ENCODE assay signal across 8 cellular contexts in the genomic region with DNA sequence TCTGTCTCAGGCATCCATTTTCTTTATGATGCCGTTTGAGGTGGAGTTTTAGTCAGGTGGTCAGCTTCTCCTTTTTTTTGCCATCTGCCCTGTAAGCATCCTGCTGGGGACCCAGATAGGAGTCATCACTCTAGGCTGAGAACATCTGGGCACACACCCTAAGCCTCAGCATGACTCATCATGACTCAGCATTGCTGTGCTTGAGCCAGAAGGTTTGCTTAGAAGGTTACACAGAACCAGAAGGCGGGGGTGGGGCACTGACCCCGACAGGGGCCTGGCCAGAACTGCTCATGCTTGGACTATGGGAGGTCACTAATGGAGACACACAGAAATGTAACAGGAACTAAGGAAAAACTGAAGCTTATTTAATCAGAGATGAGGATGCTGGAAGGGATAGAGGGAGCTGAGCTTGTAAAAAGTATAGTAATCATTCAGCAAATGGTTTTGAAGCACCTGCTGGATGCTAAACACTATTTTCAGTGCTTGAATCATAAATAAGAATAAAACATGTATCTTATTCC. TPM values are rescaled to one million over a fixed set of nuclear protein-coding genes. Genes with fewer than 3 reads are reported as not detected.
DNase-seq lines count a peak whose midpoint lies in the region; ATAC-seq, FAIRE-seq and TF ChIP-seq lines count a peak whose summit lies in the region.

No MANE protein-coding gene starts in this region.

- no peaks in the 10 kb centered on the region for H3K9me2 ChIP-seq in HCT116 (ENCODE audit: insufficient read depth)
- H3K9me2 ChIP-seq in Karpas-422 (replicated peaks; ENCODE audit: insufficient read depth, low read length), result no peaks in the 10 kb centered on the region

- TF ChIP-seq CTCF in AG04449 (IDR thresholded peaks at IDR 0.05; ENCODE audit: insufficient read depth, low read length, missing control alignments) (no peak), GM12864 (IDR thresholded peaks at IDR 0.05; ENCODE audit: low read depth, low read length, missing control alignments) (no peak), HCT116 (IDR thresholded peaks at IDR 0.05 in 2 of 3, conservative IDR thresholded peaks at IDR 0.05 in 1 of 3; ENCODE audit: borderline replicate concordance in 1 of 3, insufficient read depth in 1 of 3, low read depth in 2 of 3, low read length in 2 of 3) (no peak)

- no peaks in the 10 kb centered on the region for H3K27me3 Mint-ChIP-seq in activated CD4-positive, alpha-beta memory T cell treated with anti-CD3 and anti-CD28 coated beads, Interleukin-2, amount 10 ng/mL, durations not matched to agents 7 days and 5 days

- H3K36me3 ChIP-seq in HCT116 (ENCODE audit: control insufficient read depth in 1 of 2, insufficient read depth in 2 of 2, low read length in 2 of 2) (no peaks in the 10 kb centered on the region; a peak in 1 of 4 replicates), Karpas-422 (ENCODE audit: insufficient read depth, low read length) (no peaks in the 10 kb centered on the region)

- no peak for TF ChIP-seq RAD21 in HCT116 (IDR thresholded peaks at IDR 0.05; ENCODE audit: low read depth)

- FAIRE-seq in urothelium cell line (lab: Jason Lieb, UNC), result peak; percentile 77

- no peak overlapping the region for H3K9ac ChIP-seq in HCT116 (ENCODE audit: low read length)
- H3K9ac ChIP-seq in Karpas-422 (ENCODE audit: low read length), result no peak overlapping the region

- H3K27ac ChIP-seq in HCT116 (ENCODE audit: low read depth, low read length) (peak overlapping the region; percentile 26; the same call in 1 of the 2 replicates), Karpas-422 (ENCODE audit: low read length) (no peak overlapping the region)

- CTCF ChIA-PET in AG04449 (lab: Yijun Ruan, JAX) (interaction anchor here (0.6 to 1.4 kb wide), 4 partner anchors 9 to 12 kb away, joined by 3 to 5 read pairs (median 3); no protein-coding TSS in a partner anchor), HCT116 (lab: Charles Lee) (interaction anchor here (0.6 to 1.6 kb wide), 2 partner anchors 11 to 84 kb away, joined by 3 to 6 read pairs; no protein-coding TSS in a partner anchor)
- CTCF ChIA-PET in activated CD4-positive, alpha-beta memory T cell treated with anti-CD3 and anti-CD28 coated beads, Interleukin-2, amount 10 ng/mL, durations not matched to agents 7 days and 5 days (lab: Charles Lee), result interaction anchor here (1.9 kb wide), 1 partner anchor 10 kb away, joined by 8 read pairs; no protein-coding TSS in a partner anchor

- intact Hi-C loops in HCT116 (cut with micrococcal nuclease), result no loop called here

- POLR2A ChIA-PET in AG04449 (lab: Yijun Ruan, JAX) (interaction anchor here (0.7 to 1.6 kb wide), 2 partner anchors 9 to 84 kb away, joined by 3 to 12 read pairs; no protein-coding TSS in a partner anchor), HCT116 (lab: Charles Lee) (no interaction called here)
- POLR2A ChIA-PET in activated CD4-positive, alpha-beta memory T cell treated with anti-CD3 and anti-CD28 coated beads, Interleukin-2, amount 10 ng/mL, durations not matched to agents 7 days and 5 days (lab: Charles Lee), result no interaction called here

- H3K36me3 Mint-ChIP-seq in activated CD4-positive, alpha-beta memory T cell treated with anti-CD3 and anti-CD28 coated beads, Interleukin-2, amount 10 ng/mL, durations not matched to agents 7 days and 5 days (ENCODE audit: low read depth), result no peaks in the 10 kb centered on the region

- DNase-seq in AG04449 (ENCODE audit: low read depth, low spot score), result peak; percentile 85
- peak; percentile 70 for DNase-seq in GM12864 (ENCODE audit: low read depth)
- peak; percentile 97 for DNase-seq in HCT116 (ENCODE audit: low read depth, low spot score)
- peak; percentile 56 for DNase-seq in Karpas-422
- DNase-seq in activated CD4-positive, alpha-beta memory T cell treated with anti-CD3 and anti-CD28 coated beads, Interleukin-2, amount 10 ng/mL, durations not matched to agents 7 days and 5 days, result peak; percentile 42
- peak; percentile 45 for DNase-seq in iPS-NIHi11 (ENCODE audit: low spot score)
- DNase-seq in urothelium cell line (ENCODE audit: low spot score), result peak; percentile 90
- no peak for DNase-seq in DMS153 treated with DMSO at 0.1 percent for 48 hours (lab: John Stamatoyannopoulos, UW; ENCODE audit: unreplicated experiment)

- BruUV-seq in HCT116 (replicated peaks; lab: Mats Ljungman, UMichigan), result no TSS peak

- H3K9me3 ChIP-seq in HCT116 (ENCODE audit: control insufficient read depth in 1 of 2, insufficient read depth in 1 of 2, low read depth in 1 of 2, low read length in 2 of 2), result no peaks in the 10 kb centered on the region
- H3K9me3 ChIP-seq in Karpas-422 (ENCODE audit: low read length), result no peaks in the 10 kb centered on the region

- H2AFZ ChIP-seq in HCT116 (ENCODE audit: low read depth, low read length, poor library complexity, severe bottlenecking), result no peak overlapping the region
- H2AFZ ChIP-seq in Karpas-422 (ENCODE audit: low read length), result no peak overlapping the region

- peaks cover 8% of the 10 kb centered on the region for H3K4me1 Mint-ChIP-seq in activated CD4-positive, alpha-beta memory T cell treated with anti-CD3 and anti-CD28 coated beads, Interleukin-2, amount 10 ng/mL, durations not matched to agents 7 days and 5 days

- H3K4me1 ChIP-seq in HCT116 (ENCODE audit: control insufficient read depth in 1 of 2, insufficient read depth in 2 of 2, low read length in 2 of 2), result peaks cover 18 to 39% of the 10 kb centered on the region in 2 experiments
- H3K4me1 ChIP-seq in Karpas-422 (ENCODE audit: low read length), result 0 out of 2 replicates have a peak, but pooled peaks cover 2% of the 10 kb centered on the region

- H3K27ac Mint-ChIP-seq in activated CD4-positive, alpha-beta memory T cell treated with anti-CD3 and anti-CD28 coated beads, Interleukin-2, amount 10 ng/mL, durations not matched to agents 7 days and 5 days, result no peak overlapping the region

- H4K20me1 ChIP-seq in HCT116 (ENCODE audit: insufficient read depth), result no peaks in the 10 kb centered on the region
- no peaks in the 10 kb centered on the region for H4K20me1 ChIP-seq in Karpas-422 (ENCODE audit: insufficient read depth, low read depth, low read length)

- no peaks in the 10 kb centered on the region for H3K79me2 ChIP-seq in HCT116 (ENCODE audit: insufficient read depth, low read length)
- no peaks in the 10 kb centered on the region for H3K79me2 ChIP-seq in Karpas-422 (ENCODE audit: low read length)

- H3K9me3 Mint-ChIP-seq in activated CD4-positive, alpha-beta memory T cell treated with anti-CD3 and anti-CD28 coated beads, Interleukin-2, amount 10 ng/mL, durations not matched to agents 7 days and 5 days, result no peaks in the 10 kb centered on the region

- ATAC-seq in HCT116, result peak; percentile 97

- no peak for TF ChIP-seq POLR2A in HCT116 (IDR thresholded peaks at IDR 0.05; ENCODE audit: borderline replicate concordance, extremely low read depth, insufficient read depth, insufficient read length)

- H3K4me3 Mint-ChIP-seq in activated CD4-positive, alpha-beta memory T cell treated with anti-CD3 and anti-CD28 coated beads, Interleukin-2, amount 10 ng/mL, durations not matched to agents 7 days and 5 days, result no peak overlapping the region

- no peak overlapping the region for H3K4me3 ChIP-seq in AG04449 (ENCODE audit: low read depth, low read length)
- H3K4me3 ChIP-seq in GM12864 (ENCODE audit: low read depth, low read length), result no peak overlapping the region
- no peak overlapping the region for H3K4me3 ChIP-seq in HCT116 (replicated peaks in 1 of 2; ENCODE audit: low read depth in 1 of 2, low read length in 2 of 2)
- no peak overlapping the region for H3K4me3 ChIP-seq in Karpas-422 (ENCODE audit: low read length)

- H3K4me2 ChIP-seq in HCT116 (ENCODE audit: low read length) (peak overlapping the region; percentile 62), Karpas-422 (ENCODE audit: low read depth, low read length, poor library complexity, severe bottlenecking) (no peak overlapping the region)

- H3K27me3 ChIP-seq in HCT116 (ENCODE audit: insufficient read depth, low read length) (no peaks in the 10 kb centered on the region), Karpas-422 (ENCODE audit: low read length) (no peaks in the 10 kb centered on the region)

- RAD21 ChIA-PET in HCT116 (lab: Charles Lee; ENCODE audit: low non-redundant PET in 1 of 2, low total read pairs in 2 of 2, uncharacterized antibody in 2 of 2, unreplicated experiment in 2 of 2), result no interaction called here

TF ChIP-seq in HCT116, 20 proteins besides CTCF, POLR2A, EP300 and RAD21 (continues in another document):
- no peak for TF ChIP-seq ZFX (IDR thresholded peaks at IDR 0.05)

RNA-seq across cellular contexts. Expression of gene HBE1, which starts 10.9 kb away (rescaled TPM):
- total RNA-seq in HCT116 (2021; ENCODE audit: unreplicated experiment), result 212 TPM
- polyA plus RNA-seq in HCT116 (2012), result 273 TPM in 2 replicates
- total RNA-seq in Karpas-422 (2014; rRNA removed; shearing (Covaris generic); ENCODE audit: low replicate concordance), result not detected in 2 replicates
- total RNA-seq in activated CD4-positive, alpha-beta memory T cell treated with anti-CD3 and anti-CD28 coated beads, Interleukin-2, amount 10 ng/mL, durations not matched to agents 7 days and 5 days, result not detected

RNA-seq across cellular contexts. Expression of gene OR51B4, which starts 21.1 kb away (rescaled TPM):
- 43.7 TPM for total RNA-seq in HCT116 (2021; ENCODE audit: unreplicated experiment)
- polyA plus RNA-seq in HCT116 (2012), result 19.8 and 28.4 TPM in 2 replicates
- total RNA-seq in Karpas-422 (2014; rRNA removed; shearing (Covaris generic); ENCODE audit: low replicate concordance), result not detected in 2 replicates
- total RNA-seq in activated CD4-positive, alpha-beta memory T cell treated with anti-CD3 and anti-CD28 coated beads, Interleukin-2, amount 10 ng/mL, durations not matched to agents 7 days and 5 days, result not detected

RNA-seq across cellular contexts. Expression of gene HBG2, which starts 26.1 kb away (rescaled TPM):
- 48.1 TPM for total RNA-seq in HCT116 (2021; ENCODE audit: unreplicated experiment)
- polyA plus RNA-seq in HCT116 (2012), result 11.1 and 13.3 TPM in 2 replicates
- not detected in 2 replicates for total RNA-seq in Karpas-422 (2014; rRNA removed; shearing (Covaris generic); ENCODE audit: low replicate concordance)
- not detected for total RNA-seq in activated CD4-positive, alpha-beta memory T cell treated with anti-CD3 and anti-CD28 coated beads, Interleukin-2, amount 10 ng/mL, durations not matched to agents 7 days and 5 days

RNA-seq across cellular contexts. Expression of gene HBG1, which starts 31.0 kb away (rescaled TPM):
- total RNA-seq in HCT116 (2021; ENCODE audit: unreplicated experiment), result 3.6 TPM
- polyA plus RNA-seq in HCT116 (2012), result not detected in 2 replicates
- not detected in 2 replicates for total RNA-seq in Karpas-422 (2014; rRNA removed; shearing (Covaris generic); ENCODE audit: low replicate concordance)
- not detected for total RNA-seq in activated CD4-positive, alpha-beta memory T cell treated with anti-CD3 and anti-CD28 coated beads, Interleukin-2, amount 10 ng/mL, durations not matched to agents 7 days and 5 days

RNA-seq across cellular contexts. Expression of gene OR51B2, which starts 43.5 kb away (rescaled TPM):
- total RNA-seq in HCT116 (2021; ENCODE audit: unreplicated experiment), result 17.1 TPM
- polyA plus RNA-seq in HCT116 (2012), result 8.0 and 8.6 TPM in 2 replicates
- not detected in 2 replicates for total RNA-seq in Karpas-422 (2014; rRNA removed; shearing (Covaris generic); ENCODE audit: low replicate concordance)
- not detected for total RNA-seq in activated CD4-positive, alpha-beta memory T cell treated with anti-CD3 and anti-CD28 coated beads, Interleukin-2, amount 10 ng/mL, durations not matched to agents 7 days and 5 days

Comparison
In these comparisons a context has a peak if more than half of its experiments do, and no peak if none do; other contexts are left out.
1. RNA of gene HBE1, which starts 10.9 kb away (total RNA-seq): 212 TPM in HCT116 (single experiment); not detected in Karpas-422 and not detected in activated CD4-positive, alpha-beta memory T cell treated with anti-CD3 and anti-CD28 coated beads, Interleukin-2, amount 10 ng/mL, durations not matched to agents 7 days and 5 days; every median in the first group is over 100 times any median in the second.
2. RNA of gene OR51B4, which starts 21.1 kb away (total RNA-seq): 43.7 TPM in HCT116 (single experiment); not detected in activated CD4-positive, alpha-beta memory T cell treated with anti-CD3 and anti-CD28 coated beads, Interleukin-2, amount 10 ng/mL, durations not matched to agents 7 days and 5 days and not detected in Karpas-422; every median in the first group is over 10 times any median in the second.
3. RNA of gene HBG2, which starts 26.1 kb away (total RNA-seq): 48.1 TPM in HCT116 (single experiment); not detected in Karpas-422 and not detected in activated CD4-positive, alpha-beta memory T cell treated with anti-CD3 and anti-CD28 coated beads, Interleukin-2, amount 10 ng/mL, durations not matched to agents 7 days and 5 days; every median in the first group is over 10 times any median in the second.